ENCODE assay signal across 8 cellular contexts in genomic region chr10:110211455-110211843, GRCh38. TPM values are rescaled to one million over a fixed set of nuclear protein-coding genes. Genes with fewer than 3 reads are reported as not detected.
DNase-seq lines count a peak whose midpoint lies in the region; ATAC-seq, FAIRE-seq and TF ChIP-seq lines count a peak whose summit lies in the region.

No MANE protein-coding gene starts in this region.

- peaks cover 70% of the 10 kb centered on the region for H3K4me1 Mint-ChIP-seq in activated T-cell treated with anti-CD3 and anti-CD28 coated beads, Interleukin-2, amount 50 U/mL, for 24 hours (ENCODE audit: low read depth)

- FAIRE-seq in K562 (lab: Jason Lieb, UNC): no peak

- BruUV-seq in K562 (replicated peaks; lab: Mats Ljungman, UMichigan): TSS peak; percentile 31

- H4K20me1 ChIP-seq in K562 (replicated peaks; ENCODE audit: control insufficient read depth, insufficient read depth, low read length): no peaks in the 10 kb centered on the region

- no peaks in the 10 kb centered on the region for H3K9me3 Mint-ChIP-seq in activated T-cell treated with anti-CD3 and anti-CD28 coated beads, Interleukin-2, amount 50 U/mL, for 24 hours

- H3K36me3 ChIP-seq in K562 (ENCODE audit: control insufficient read depth, insufficient read depth, low read length) (no peaks in the 10 kb centered on the region), right lobe of liver (no peaks in the 10 kb centered on the region), tibial nerve (no peaks in the 10 kb centered on the region)

- H3K27ac Mint-ChIP-seq in activated T-cell treated with anti-CD3 and anti-CD28 coated beads, Interleukin-2, amount 50 U/mL, for 24 hours: peak overlapping the region; percentile 95

- TF ChIP-seq POLR2A in K562 (conservative IDR thresholded peaks at IDR 0.05) (no peak), right lobe of liver (IDR thresholded peaks at IDR 0.05) (peak; percentile 3), tibial nerve (IDR thresholded peaks at IDR 0.05) (no peak)

- H3K4me3 ChIP-seq in K562 (peak overlapping the region; percentile 59), right lobe of liver (peak overlapping the region; percentile 33 to 75 (median 67)), tibial nerve (peak overlapping the region; percentile 29 to 95 (median 70))

- H3K9me3 ChIP-seq in K562 (replicated peaks; ENCODE audit: control insufficient read depth, insufficient read depth, low read depth, low read length) (no peaks in the 10 kb centered on the region), right lobe of liver (no peaks in the 10 kb centered on the region), tibial nerve (no peaks in the 10 kb centered on the region)

- H3K27me3 Mint-ChIP-seq in activated T-cell treated with anti-CD3 and anti-CD28 coated beads, Interleukin-2, amount 50 U/mL, for 24 hours: peaks cover 8% of the 10 kb centered on the region

- peak overlapping the region; percentile 88 for H3K27ac ChIP-seq in K562 (ENCODE audit: extremely low read depth, low read depth, low read length)
- peak overlapping the region in 2 of 3 donors; percentile 37 to 89 for H3K27ac ChIP-seq in right lobe of liver
- H3K27ac ChIP-seq in tibial nerve: peak overlapping the region; percentile 87 to 100 (median 90)

- no peaks in the 10 kb centered on the region for H3K9me1 ChIP-seq in K562 (ENCODE audit: control insufficient read depth, insufficient read depth, low read length)

- peak overlapping the region; percentile 88 for H3K4me3 Mint-ChIP-seq in activated T-cell treated with anti-CD3 and anti-CD28 coated beads, Interleukin-2, amount 50 U/mL, for 24 hours

- TF ChIP-seq RAD21 in K562 (CRISPR knock-in tag; conservative IDR thresholded peaks at IDR 0.05 in 1 of 2, IDR thresholded peaks at IDR 0.05 in 1 of 2): no peak

- H3K27me3 ChIP-seq in K562 (ENCODE audit: control insufficient read depth in 2 of 2, insufficient read depth in 2 of 2, low read length in 2 of 2) (no peaks in the 10 kb centered on the region), right lobe of liver (no peaks in the 10 kb centered on the region), tibial nerve (no peaks in the 10 kb centered on the region)

- in situ Hi-C loops in K562 (cut with MboI): no loop called here

- peaks cover 4% of the 10 kb centered on the region for H3K36me3 Mint-ChIP-seq in activated T-cell treated with anti-CD3 and anti-CD28 coated beads, Interleukin-2, amount 50 U/mL, for 24 hours (ENCODE audit: low read depth)

- no peak for TF ChIP-seq EP300 in K562 (IDR thresholded peaks at IDR 0.05; ENCODE audit: low read length)
- TF ChIP-seq EP300 in tibial nerve (IDR thresholded peaks at IDR 0.05): no peak

- ATAC-seq in K562 (no peak), right lobe of liver (no peak), HG03045 (IDR thresholded peaks at IDR 0.05; ENCODE audit: unreplicated experiment) (no peak)

- 0 out of 2 replicates have a peak overlapping the region, but pooled peaks have one; percentile 11 for H2AFZ ChIP-seq in K562 (ENCODE audit: low read depth, low read length)

- peak overlapping the region; percentile 82 for H3K4me2 ChIP-seq in K562 (ENCODE audit: insufficient read depth, low read length)

- peaks cover 28 to 40% of the 10 kb centered on the region in 2 experiments; a peak in 4 of 5 replicates for H3K4me1 ChIP-seq in K562 (replicated peaks in 1 of 2; ENCODE audit: control insufficient read depth in 2 of 2, insufficient read depth in 2 of 2, low read length in 2 of 2)
- H3K4me1 ChIP-seq in right lobe of liver: peaks cover 0 to 10% (median 0%) of the 10 kb centered on the region in 4 donors
- H3K4me1 ChIP-seq in tibial nerve: peaks cover 0 to 30% (median 5%) of the 10 kb centered on the region in 4 donors

- intact Hi-C loops in K562 (cut with micrococcal nuclease): no loop called here
- intact Hi-C loops in right lobe of liver (cut with DNase I): no loop called here

- CTCF ChIA-PET in K562 (lab: Yijun Ruan, JAX; ENCODE audit: low intra/inter-chr PET ratio): no interaction called here

- DNase-seq in activated T-cell treated with anti-CD3 and anti-CD28 coated beads, Interleukin-2, amount 50 U/mL, for 24 hours: no peak
- DNase-seq in activated T-cell treated with anti-CD3 and anti-CD28 coated beads for 4 hours (no peak), K562 (ENCODE audit: extremely low read depth in 1 of 4, low spot score in 3 of 4) (no peak), right lobe of liver (no peak), tibial nerve (ENCODE audit: low spot score in 2 of 2) (no peak), epidermal melanocyte (ENCODE audit: insufficient read length, low spot score) (no peak)
- no peak for DNase-seq in stimulated activated CD4-positive, alpha-beta T cell treated with anti-CD3 and anti-CD28 coated beads, Interleukin-4, amount 100 ng/mL, for 1 hour

- peaks cover 73% of the 10 kb centered on the region for H3K79me2 ChIP-seq in K562 (ENCODE audit: control insufficient read depth, insufficient read depth, low read length)

- 0% methylated on average over 11 of the region's 12 CpGs for WGBS in K562 (ENCODE audit: insufficient coverage, low coverage, missing lambda C conversion rate)
- WGBS in right lobe of liver (ENCODE audit: insufficient coverage, low coverage, low lambda C conversion rate, missing lambda C conversion rate): 2% methylated on average over 9 of the region's 12 CpGs
- 4% methylated on average over 12 of the region's 12 CpGs for WGBS in tibial nerve, 2 donors

- TF ChIP-seq CTCF in K562 (IDR thresholded peaks at IDR 0.05 in 2 of 3, conservative IDR thresholded peaks at IDR 0.05 in 1 of 3; ENCODE audit: insufficient read depth in 2 of 3, low read depth in 1 of 3, low read length in 3 of 3) (no peak), right lobe of liver (IDR thresholded peaks at IDR 0.05) (no peak), tibial nerve (IDR thresholded peaks at IDR 0.05) (no peak)

- peak overlapping the region; percentile 18 to 86; a peak in 3 of 4 replicates for H3K9ac ChIP-seq in K562 (ENCODE audit: insufficient read depth in 1 of 2, low read depth in 2 of 2, low read length in 2 of 2)

- POLR2A ChIA-PET in K562 (lab: Yijun Ruan, JAX): interaction anchor here (1.1 to 4.4 kb wide), 6 partner anchors 9 to 102 kb away, joined by 3 to 61 read pairs (median 4); no protein-coding TSS in a partner anchor

TF ChIP-seq in K562, 482 proteins besides CTCF, POLR2A, EP300 and RAD21 (continues in another document):
- no peak for TF ChIP-seq NFIC (IDR thresholded peaks at IDR 0.05)
- TF ChIP-seq CBX8 (IDR thresholded peaks at IDR 0.05; ENCODE audit: borderline replicate concordance, extremely low read depth, low read depth, low read length, poor library complexity, severe bottlenecking): no peak
- peak; percentile 54 for TF ChIP-seq TFE3 (CRISPR knock-in tag; IDR thresholded peaks at IDR 0.05)
- TF ChIP-seq TFAP4 (CRISPR knock-in tag; IDR thresholded peaks at IDR 0.05; ENCODE audit: borderline replicate concordance): peak; percentile 44
- no peak for TF ChIP-seq ATF1 (CRISPR knock-in tag; IDR thresholded peaks at IDR 0.05)
- TF ChIP-seq ATF1 (tag; IDR thresholded peaks at IDR 0.05): peak; percentile 92

RNA-seq across cellular contexts. Expression of gene MXI1, which starts 4.0 kb away (rescaled TPM):
- 6.0 and 16.1 TPM in 2 replicates for total RNA-seq in K562 (2011; cell fraction: chromatin; rRNA removed; ENCODE audit: low replicate concordance)
- total RNA-seq in K562 (2011; cell fraction: nucleolus; rRNA removed): 4.0 and 5.7 TPM in 2 replicates
- 9.7 and 17.9 TPM in 2 replicates for total RNA-seq in K562 (2011; cell fraction: nucleoplasm; rRNA removed)
- total RNA-seq in K562 (2014; rRNA removed) (14.3 and 18.2 TPM in 2 replicates), K562 (2014; rRNA removed; fragmentation: Illumina TruSeq; extraction: Trizol) (14.8 and 21.2 TPM in 2 replicates), K562 (2015; rRNA removed; fragmentation: Illumina TruSeq; extraction: Trizol) (8.0 and 9.1 TPM in 2 replicates), K562 (2021) (16.4 and 17.8 TPM in 2 replicates), right lobe of liver (10 to 100 TPM; 17.1 to 32.6 (median 26.5) TPM), tibial nerve (100 to 1,000 TPM; 103 to 131 (median 123) TPM)
- polyA plus RNA-seq in K562 (2011; rRNA removed) (23.7 and 24.4 TPM in 2 replicates), K562 (2014; fragmentation: Illumina TruSeq; extraction: Trizol) (13.7 and 17.6 TPM in 2 replicates), K562 (2014; fragmentation: Nextera tagmentation; extraction: Ambion mirVana) (10 to 100 TPM; 11.4 to 15.8 TPM), K562 (2014; rRNA removed) (12.9 and 13.4 TPM in 2 replicates)
- polyA plus RNA-seq in K562 (2011; cell fraction: cytosol; rRNA removed): 10.5 and 13.2 TPM in 2 replicates
- 18.3 and 28.9 TPM in 2 replicates for polyA plus RNA-seq in K562 (2011; cell fraction: nucleus; rRNA removed)
- 12.3 and 13.1 TPM in 2 replicates for polyA plus RNA-seq in K562 (2012)
- polyA minus RNA-seq in K562 (2011; rRNA and poly(A)+ RNA removed): 27.0 and 27.3 TPM in 2 replicates
- 17.8 and 21.1 TPM in 2 replicates for polyA minus RNA-seq in K562 (2011; cell fraction: cytosol; rRNA and poly(A)+ RNA removed)
- 5.9 and 12.3 TPM in 2 replicates for polyA minus RNA-seq in K562 (2011; cell fraction: nucleus; rRNA and poly(A)+ RNA removed)
